Comparison of ENCODE assay signal across 23 cellular contexts in genomic region chr13:74117207-74117705, GRCh38.
"Had no signal": no experiment of that assay in that cellular context is flagged by ENCODE, and none has a peak within 500 bp of the region (broad histone marks: within the 10 kb centered on the region; RNA-seq: fewer than 3 reads in every experiment).

No MANE protein-coding gene starts in this region.

- H3K27me3 Mint-ChIP-seq: activated CD4-positive, alpha-beta T cell treated with anti-CD3 and anti-CD28 coated beads, Interleukin-2, amount 10 ng/mL, durations not matched to agents 7 days and 5 days; naive thymus-derived CD8-positive, alpha-beta T cell had no signal

- ATAC-seq: gastrocnemius medialis; left ventricle myocardium superior; naive thymus-derived CD8-positive, alpha-beta T cell; upper lobe of right lung had no signal

- DNase-seq: activated CD4-positive, alpha-beta T cell treated with anti-CD3 and anti-CD28 coated beads, Interleukin-2, amount 10 ng/mL, durations not matched to agents 7 days and 5 days; activated CD4-positive, CD25-positive, alpha-beta regulatory T cell; activated naive CD4-positive, alpha-beta T cell; adrenal gland; central memory CD4-positive, alpha-beta T cell; dorsolateral prefrontal cortex; esophagus squamous epithelium; gastrocnemius medialis; head of caudate nucleus; hypothalamus; left ventricle myocardium superior; mammary epithelial cell; naive thymus-derived CD8-positive, alpha-beta T cell; ovary; stimulated activated CD4-positive, alpha-beta T cell treated with anti-CD3 and anti-CD28 coated beads, Interleukin-2, amount 100 ng/mL, for 48 hours; stimulated activated CD8-positive, alpha-beta memory T cell treated with anti-CD3 and anti-CD28 coated beads, Interleukin-4, amount 100 ng/mL, for 48 hours; stimulated activated naive CD4-positive, alpha-beta T cell; substantia nigra; T-helper 1 cell; T-helper 9 cell; thyroid gland; upper lobe of right lung had no signal

- H3K4me3 Mint-ChIP-seq: activated CD4-positive, alpha-beta T cell treated with anti-CD3 and anti-CD28 coated beads, Interleukin-2, amount 10 ng/mL, durations not matched to agents 7 days and 5 days; mesothelial cell of epicardium had no signal

- H3K27ac Mint-ChIP-seq: activated CD4-positive, alpha-beta T cell treated with anti-CD3 and anti-CD28 coated beads, Interleukin-2, amount 10 ng/mL, durations not matched to agents 7 days and 5 days; mesothelial cell of epicardium had no signal

- H3K4me1 Mint-ChIP-seq: mesothelial cell of epicardium had no signal
